In the genomic region with DNA sequence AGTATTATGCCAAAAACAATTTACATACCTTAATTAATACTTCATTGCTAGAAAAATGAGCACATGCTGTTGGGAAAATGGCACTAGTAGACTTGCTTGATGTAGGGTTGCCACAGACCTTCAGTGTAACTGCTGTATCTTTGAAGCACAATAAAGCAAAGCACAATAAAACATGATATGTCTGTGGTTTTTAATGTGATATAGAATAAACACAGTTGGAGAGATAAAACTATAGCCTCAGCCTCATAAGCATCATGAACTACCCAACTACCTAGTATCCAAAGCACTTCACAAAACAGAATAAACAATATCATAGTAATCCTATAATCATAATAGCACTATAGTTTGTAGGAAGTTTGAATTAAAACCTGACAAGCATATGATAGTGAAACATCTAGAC, we compare ENCODE assay signal across 1 cellular context.
TF ChIP-seq lines count a peak whose summit lies in the region.

No MANE protein-coding gene starts in this region.

TF ChIP-seq in HEK293, 187 proteins besides CTCF, POLR2A, EP300 and RAD21 (continued from another document and continues in another):
- no peak for TF ChIP-seq ZNF549 (tag by site-specific recombination; IDR thresholded peaks at IDR 0.05)
- TF ChIP-seq HOXA7 (CRISPR knock-in tag; IDR thresholded peaks at IDR 0.05; ENCODE audit: borderline replicate concordance): no peak
- TF ChIP-seq, protein P1, sequence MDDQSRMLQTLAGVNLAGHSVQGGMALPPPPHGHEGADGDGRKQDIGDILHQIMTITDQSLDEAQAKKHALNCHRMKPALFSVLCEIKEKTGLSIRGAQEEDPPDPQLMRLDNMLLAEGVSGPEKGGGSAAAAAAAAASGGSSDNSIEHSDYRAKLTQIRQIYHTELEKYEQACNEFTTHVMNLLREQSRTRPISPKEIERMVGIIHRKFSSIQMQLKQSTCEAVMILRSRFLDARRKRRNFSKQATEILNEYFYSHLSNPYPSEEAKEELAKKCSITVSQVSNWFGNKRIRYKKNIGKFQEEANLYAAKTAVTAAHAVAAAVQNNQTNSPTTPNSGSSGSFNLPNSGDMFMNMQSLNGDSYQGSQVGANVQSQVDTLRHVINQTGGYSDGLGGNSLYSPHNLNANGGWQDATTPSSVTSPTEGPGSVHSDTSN (CRISPR knock-in tag; IDR thresholded peaks at IDR 0.05): no peak
- TF ChIP-seq ZNF366 (tag by site-specific recombination; conservative IDR thresholded peaks at IDR 0.05): 0 out of 2 replicates have a peak, but pooled peaks have one; percentile 17
- TF ChIP-seq ZNF248 (tag by site-specific recombination; IDR thresholded peaks at IDR 0.05): no peak
- no peak for TF ChIP-seq ZNF214 (tag by site-specific recombination; IDR thresholded peaks at IDR 0.05; ENCODE audit: borderline replicate concordance)
- no peak for TF ChIP-seq ZNF184 (tag by site-specific recombination; IDR thresholded peaks at IDR 0.05)
- TF ChIP-seq ZNF654 (tag by site-specific recombination; IDR thresholded peaks at IDR 0.05; ENCODE audit: low read depth): no peak
- no peak for TF ChIP-seq YY1 (tag by site-specific recombination; IDR thresholded peaks at IDR 0.05)
- TF ChIP-seq, protein P2, sequence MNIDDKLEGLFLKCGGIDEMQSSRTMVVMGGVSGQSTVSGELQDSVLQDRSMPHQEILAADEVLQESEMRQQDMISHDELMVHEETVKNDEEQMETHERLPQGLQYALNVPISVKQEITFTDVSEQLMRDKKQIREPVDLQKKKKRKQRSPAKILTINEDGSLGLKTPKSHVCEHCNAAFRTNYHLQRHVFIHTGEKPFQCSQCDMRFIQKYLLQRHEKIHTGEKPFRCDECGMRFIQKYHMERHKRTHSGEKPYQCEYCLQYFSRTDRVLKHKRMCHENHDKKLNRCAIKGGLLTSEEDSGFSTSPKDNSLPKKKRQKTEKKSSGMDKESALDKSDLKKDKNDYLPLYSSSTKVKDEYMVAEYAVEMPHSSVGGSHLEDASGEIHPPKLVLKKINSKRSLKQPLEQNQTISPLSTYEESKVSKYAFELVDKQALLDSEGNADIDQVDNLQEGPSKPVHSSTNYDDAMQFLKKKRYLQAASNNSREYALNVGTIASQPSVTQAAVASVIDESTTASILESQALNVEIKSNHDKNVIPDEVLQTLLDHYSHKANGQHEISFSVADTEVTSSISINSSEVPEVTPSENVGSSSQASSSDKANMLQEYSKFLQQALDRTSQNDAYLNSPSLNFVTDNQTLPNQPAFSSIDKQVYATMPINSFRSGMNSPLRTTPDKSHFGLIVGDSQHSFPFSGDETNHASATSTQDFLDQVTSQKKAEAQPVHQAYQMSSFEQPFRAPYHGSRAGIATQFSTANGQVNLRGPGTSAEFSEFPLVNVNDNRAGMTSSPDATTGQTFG (tag by site-specific recombination; IDR thresholded peaks at IDR 0.05; ENCODE audit: borderline replicate concordance): no peak
- TF ChIP-seq ZIC2 (tag by site-specific recombination; IDR thresholded peaks at IDR 0.05): no peak
- TF ChIP-seq SP3 (tag by site-specific recombination; IDR thresholded peaks at IDR 0.05): no peak
- TF ChIP-seq ZNF670 (tag by site-specific recombination; IDR thresholded peaks at IDR 0.05; ENCODE audit: low read depth): no peak
- no peak for TF ChIP-seq ZNF302 (tag by site-specific recombination; IDR thresholded peaks at IDR 0.05; ENCODE audit: low read depth)
- TF ChIP-seq ZNF777 (tag by site-specific recombination; IDR thresholded peaks at IDR 0.05; ENCODE audit: borderline replicate concordance): no peak
- TF ChIP-seq, protein P3, sequence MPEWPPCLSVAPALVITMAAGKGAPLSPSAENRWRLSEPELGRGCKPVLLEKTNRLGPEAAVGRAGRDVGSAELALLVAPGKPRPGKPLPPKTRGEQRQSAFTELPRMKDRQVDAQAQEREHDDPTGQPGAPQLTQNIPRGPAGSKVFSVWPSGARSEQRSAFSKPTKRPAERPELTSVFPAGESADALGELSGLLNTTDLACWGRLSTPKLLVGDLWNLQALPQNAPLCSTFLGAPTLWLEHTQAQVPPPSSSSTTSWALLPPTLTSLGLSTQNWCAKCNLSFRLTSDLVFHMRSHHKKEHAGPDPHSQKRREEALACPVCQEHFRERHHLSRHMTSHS (tag by site-specific recombination; IDR thresholded peaks at IDR 0.05): no peak
- TF ChIP-seq YY2 (tag by site-specific recombination; IDR thresholded peaks at IDR 0.05): no peak
- TF ChIP-seq, protein P4, sequence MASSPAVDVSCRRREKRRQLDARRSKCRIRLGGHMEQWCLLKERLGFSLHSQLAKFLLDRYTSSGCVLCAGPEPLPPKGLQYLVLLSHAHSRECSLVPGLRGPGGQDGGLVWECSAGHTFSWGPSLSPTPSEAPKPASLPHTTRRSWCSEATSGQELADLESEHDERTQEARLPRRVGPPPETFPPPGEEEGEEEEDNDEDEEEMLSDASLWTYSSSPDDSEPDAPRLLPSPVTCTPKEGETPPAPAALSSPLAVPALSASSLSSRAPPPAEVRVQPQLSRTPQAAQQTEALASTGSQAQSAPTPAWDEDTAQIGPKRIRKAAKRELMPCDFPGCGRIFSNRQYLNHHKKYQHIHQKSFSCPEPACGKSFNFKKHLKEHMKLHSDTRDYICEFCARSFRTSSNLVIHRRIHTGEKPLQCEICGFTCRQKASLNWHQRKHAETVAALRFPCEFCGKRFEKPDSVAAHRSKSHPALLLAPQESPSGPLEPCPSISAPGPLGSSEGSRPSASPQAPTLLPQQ (tag by site-specific recombination; IDR thresholded peaks at IDR 0.05): no peak
- TF ChIP-seq ZNF311 (tag by site-specific recombination; IDR thresholded peaks at IDR 0.05; ENCODE audit: borderline replicate concordance): no peak
- TF ChIP-seq ZSCAN23 (tag by site-specific recombination; IDR thresholded peaks at IDR 0.05): no peak
- TF ChIP-seq ZNF223 (tag by site-specific recombination; IDR thresholded peaks at IDR 0.05): no peak
- TF ChIP-seq, protein P5, sequence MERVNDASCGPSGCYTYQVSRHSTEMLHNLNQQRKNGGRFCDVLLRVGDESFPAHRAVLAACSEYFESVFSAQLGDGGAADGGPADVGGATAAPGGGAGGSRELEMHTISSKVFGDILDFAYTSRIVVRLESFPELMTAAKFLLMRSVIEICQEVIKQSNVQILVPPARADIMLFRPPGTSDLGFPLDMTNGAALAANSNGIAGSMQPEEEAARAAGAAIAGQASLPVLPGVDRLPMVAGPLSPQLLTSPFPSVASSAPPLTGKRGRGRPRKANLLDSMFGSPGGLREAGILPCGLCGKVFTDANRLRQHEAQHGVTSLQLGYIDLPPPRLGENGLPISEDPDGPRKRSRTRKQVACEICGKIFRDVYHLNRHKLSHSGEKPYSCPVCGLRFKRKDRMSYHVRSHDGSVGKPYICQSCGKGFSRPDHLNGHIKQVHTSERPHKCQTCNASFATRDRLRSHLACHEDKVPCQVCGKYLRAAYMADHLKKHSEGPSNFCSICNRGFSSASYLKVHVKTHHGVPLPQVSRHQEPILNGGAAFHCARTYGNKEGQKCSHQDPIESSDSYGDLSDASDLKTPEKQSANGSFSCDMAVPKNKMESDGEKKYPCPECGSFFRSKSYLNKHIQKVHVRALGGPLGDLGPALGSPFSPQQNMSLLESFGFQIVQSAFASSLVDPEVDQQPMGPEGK (tag by site-specific recombination; IDR thresholded peaks at IDR 0.05): no peak
- no peak for TF ChIP-seq ZNF747 (tag by site-specific recombination; IDR thresholded peaks at IDR 0.05)
- TF ChIP-seq, protein P6, sequence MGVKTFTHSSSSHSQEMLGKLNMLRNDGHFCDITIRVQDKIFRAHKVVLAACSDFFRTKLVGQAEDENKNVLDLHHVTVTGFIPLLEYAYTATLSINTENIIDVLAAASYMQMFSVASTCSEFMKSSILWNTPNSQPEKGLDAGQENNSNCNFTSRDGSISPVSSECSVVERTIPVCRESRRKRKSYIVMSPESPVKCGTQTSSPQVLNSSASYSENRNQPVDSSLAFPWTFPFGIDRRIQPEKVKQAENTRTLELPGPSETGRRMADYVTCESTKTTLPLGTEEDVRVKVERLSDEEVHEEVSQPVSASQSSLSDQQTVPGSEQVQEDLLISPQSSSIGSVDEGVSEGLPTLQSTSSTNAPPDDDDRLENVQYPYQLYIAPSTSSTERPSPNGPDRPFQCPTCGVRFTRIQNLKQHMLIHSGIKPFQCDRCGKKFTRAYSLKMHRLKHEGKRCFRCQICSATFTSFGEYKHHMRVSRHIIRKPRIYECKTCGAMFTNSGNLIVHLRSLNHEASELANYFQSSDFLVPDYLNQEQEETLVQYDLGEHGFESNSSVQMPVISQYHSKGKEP (tag by site-specific recombination; IDR thresholded peaks at IDR 0.05): peak; percentile 70; the same call in 1 of the 2 replicates
- TF ChIP-seq KLF8 (tag by site-specific recombination; IDR thresholded peaks at IDR 0.05): peak; percentile 74
- TF ChIP-seq, protein P7, sequence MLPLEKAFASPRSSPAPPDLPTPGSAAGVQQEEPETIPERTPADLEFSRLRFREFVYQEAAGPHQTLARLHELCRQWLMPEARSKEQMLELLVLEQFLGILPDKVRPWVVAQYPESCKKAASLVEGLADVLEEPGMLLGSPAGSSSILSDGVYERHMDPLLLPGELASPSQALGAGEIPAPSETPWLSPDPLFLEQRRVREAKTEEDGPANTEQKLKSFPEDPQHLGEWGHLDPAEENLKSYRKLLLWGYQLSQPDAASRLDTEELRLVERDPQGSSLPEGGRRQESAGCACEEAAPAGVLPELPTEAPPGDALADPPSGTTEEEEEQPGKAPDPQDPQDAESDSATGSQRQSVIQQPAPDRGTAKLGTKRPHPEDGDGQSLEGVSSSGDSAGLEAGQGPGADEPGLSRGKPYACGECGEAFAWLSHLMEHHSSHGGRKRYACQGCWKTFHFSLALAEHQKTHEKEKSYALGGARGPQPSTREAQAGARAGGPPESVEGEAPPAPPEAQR (tag by site-specific recombination; IDR thresholded peaks at IDR 0.05): no peak
- TF ChIP-seq, protein P8, sequence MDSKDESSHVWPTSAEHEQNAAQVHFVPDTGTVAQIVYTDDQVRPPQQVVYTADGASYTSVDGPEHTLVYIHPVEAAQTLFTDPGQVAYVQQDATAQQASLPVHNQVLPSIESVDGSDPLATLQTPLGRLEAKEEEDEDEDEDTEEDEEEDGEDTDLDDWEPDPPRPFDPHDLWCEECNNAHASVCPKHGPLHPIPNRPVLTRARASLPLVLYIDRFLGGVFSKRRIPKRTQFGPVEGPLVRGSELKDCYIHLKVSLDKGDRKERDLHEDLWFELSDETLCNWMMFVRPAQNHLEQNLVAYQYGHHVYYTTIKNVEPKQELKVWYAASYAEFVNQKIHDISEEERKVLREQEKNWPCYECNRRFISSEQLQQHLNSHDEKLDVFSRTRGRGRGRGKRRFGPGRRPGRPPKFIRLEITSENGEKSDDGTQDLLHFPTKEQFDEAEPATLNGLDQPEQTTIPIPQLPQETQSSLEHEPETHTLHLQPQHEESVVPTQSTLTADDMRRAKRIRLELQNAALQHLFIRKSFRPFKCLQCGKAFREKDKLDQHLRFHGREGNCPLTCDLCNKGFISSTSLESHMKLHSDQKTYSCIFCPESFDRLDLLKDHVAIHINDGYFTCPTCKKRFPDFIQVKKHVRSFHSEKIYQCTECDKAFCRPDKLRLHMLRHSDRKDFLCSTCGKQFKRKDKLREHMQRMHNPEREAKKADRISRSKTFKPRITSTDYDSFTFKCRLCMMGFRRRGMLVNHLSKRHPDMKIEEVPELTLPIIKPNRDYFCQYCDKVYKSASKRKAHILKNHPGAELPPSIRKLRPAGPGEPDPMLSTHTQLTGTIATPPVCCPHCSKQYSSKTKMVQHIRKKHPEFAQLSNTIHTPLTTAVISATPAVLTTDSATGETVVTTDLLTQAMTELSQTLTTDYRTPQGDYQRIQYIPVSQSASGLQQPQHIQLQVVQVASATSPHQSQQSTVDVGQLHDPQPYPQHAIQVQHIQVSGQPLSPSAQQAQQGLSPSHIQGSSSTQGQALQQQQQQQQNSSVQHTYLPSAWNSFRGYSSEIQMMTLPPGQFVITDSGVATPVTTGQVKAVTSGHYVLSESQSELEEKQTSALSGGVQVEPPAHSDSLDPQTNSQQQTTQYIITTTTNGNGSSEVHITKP (tag by site-specific recombination; IDR thresholded peaks at IDR 0.05): no peak
- no peak for TF ChIP-seq ZNF837 (tag by site-specific recombination; IDR thresholded peaks at IDR 0.05)
- TF ChIP-seq ZNF792 (tag by site-specific recombination; IDR thresholded peaks at IDR 0.05): no peak
- TF ChIP-seq, protein P9, sequence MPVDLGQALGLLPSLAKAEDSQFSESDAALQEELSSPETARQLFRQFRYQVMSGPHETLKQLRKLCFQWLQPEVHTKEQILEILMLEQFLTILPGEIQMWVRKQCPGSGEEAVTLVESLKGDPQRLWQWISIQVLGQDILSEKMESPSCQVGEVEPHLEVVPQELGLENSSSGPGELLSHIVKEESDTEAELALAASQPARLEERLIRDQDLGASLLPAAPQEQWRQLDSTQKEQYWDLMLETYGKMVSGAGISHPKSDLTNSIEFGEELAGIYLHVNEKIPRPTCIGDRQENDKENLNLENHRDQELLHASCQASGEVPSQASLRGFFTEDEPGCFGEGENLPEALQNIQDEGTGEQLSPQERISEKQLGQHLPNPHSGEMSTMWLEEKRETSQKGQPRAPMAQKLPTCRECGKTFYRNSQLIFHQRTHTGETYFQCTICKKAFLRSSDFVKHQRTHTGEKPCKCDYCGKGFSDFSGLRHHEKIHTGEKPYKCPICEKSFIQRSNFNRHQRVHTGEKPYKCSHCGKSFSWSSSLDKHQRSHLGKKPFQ (tag by site-specific recombination; IDR thresholded peaks at IDR 0.05): peak; percentile 56; the same call in 1 of the 2 replicates
- TF ChIP-seq ZNF23 (tag by site-specific recombination; IDR thresholded peaks at IDR 0.05; ENCODE audit: borderline replicate concordance): no peak
- no peak for TF ChIP-seq ZNF600 (tag by site-specific recombination; IDR thresholded peaks at IDR 0.05)
- TF ChIP-seq, protein P10, sequence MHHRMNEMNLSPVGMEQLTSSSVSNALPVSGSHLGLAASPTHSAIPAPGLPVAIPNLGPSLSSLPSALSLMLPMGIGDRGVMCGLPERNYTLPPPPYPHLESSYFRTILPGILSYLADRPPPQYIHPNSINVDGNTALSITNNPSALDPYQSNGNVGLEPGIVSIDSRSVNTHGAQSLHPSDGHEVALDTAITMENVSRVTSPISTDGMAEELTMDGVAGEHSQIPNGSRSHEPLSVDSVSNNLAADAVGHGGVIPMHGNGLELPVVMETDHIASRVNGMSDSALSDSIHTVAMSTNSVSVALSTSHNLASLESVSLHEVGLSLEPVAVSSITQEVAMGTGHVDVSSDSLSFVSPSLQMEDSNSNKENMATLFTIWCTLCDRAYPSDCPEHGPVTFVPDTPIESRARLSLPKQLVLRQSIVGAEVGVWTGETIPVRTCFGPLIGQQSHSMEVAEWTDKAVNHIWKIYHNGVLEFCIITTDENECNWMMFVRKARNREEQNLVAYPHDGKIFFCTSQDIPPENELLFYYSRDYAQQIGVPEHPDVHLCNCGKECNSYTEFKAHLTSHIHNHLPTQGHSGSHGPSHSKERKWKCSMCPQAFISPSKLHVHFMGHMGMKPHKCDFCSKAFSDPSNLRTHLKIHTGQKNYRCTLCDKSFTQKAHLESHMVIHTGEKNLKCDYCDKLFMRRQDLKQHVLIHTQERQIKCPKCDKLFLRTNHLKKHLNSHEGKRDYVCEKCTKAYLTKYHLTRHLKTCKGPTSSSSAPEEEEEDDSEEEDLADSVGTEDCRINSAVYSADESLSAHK (tag by site-specific recombination; IDR thresholded peaks at IDR 0.05): peak; percentile 55; the same call in 1 of the 2 replicates
- TF ChIP-seq MEIS1 (CRISPR knock-in tag; IDR thresholded peaks at IDR 0.05; ENCODE audit: borderline replicate concordance): no peak
- no peak for TF ChIP-seq ZNF354C (tag by site-specific recombination; IDR thresholded peaks at IDR 0.05; ENCODE audit: borderline replicate concordance, low read depth)
- TF ChIP-seq ZNF768 (tag by site-specific recombination; IDR thresholded peaks at IDR 0.05): no peak
